In genomic region chr14:69573841-69574265, GRCh38 we compare ENCODE assay signal across 9 cellular contexts. TPM values are rescaled to one million over a fixed set of nuclear protein-coding genes. Genes with fewer than 3 reads are reported as not detected.
DNase-seq lines count a peak whose midpoint lies in the region; ATAC-seq and TF ChIP-seq lines count a peak whose summit lies in the region.
"Had no signal": no experiment of that assay in that cellular context is flagged by ENCODE, and none has a peak within 500 bp of the region (broad histone marks: within the 10 kb centered on the region; RNA-seq: fewer than 3 reads in every experiment).

No MANE protein-coding gene starts in this region.

- DNase-seq in NCI-H2081 (lab: John Stamatoyannopoulos, UW) (peak; percentile 41 to 45), NCI-H2081 treated with DMSO at 0.1 percent for 48 hours (lab: John Stamatoyannopoulos, UW) (no peak), NCI-H2107 (lab: John Stamatoyannopoulos, UW) (peak; percentile 95), astrocyte of the hippocampus (ENCODE audit: low read depth, low spot score) (peak; percentile 21), psoas muscle (no peak), NCI-H446 treated with DMSO at 0.1 percent for 48 hours (lab: John Stamatoyannopoulos, UW) (no peak)

- H3K27me3 ChIP-seq in psoas muscle (ENCODE audit: insufficient read depth in 3 of 3, low read length in 2 of 3): peaks cover 0 to 82% (median 26%) of the 10 kb centered on the region in 3 donors

- WGBS in psoas muscle, 3 donors: 5 to 6% (median 6%) methylated on average over 14 of the region's 14 CpGs

- H3K36me3 ChIP-seq in psoas muscle (ENCODE audit: insufficient read depth in 1 of 2, low read depth in 1 of 2): no peaks in the 10 kb centered on the region

- peaks cover 29% of the 10 kb centered on the region for H3K4me1 ChIP-seq in psoas muscle

- H3K27ac ChIP-seq in psoas muscle: no peak overlapping the region

- H3K9me3 ChIP-seq in psoas muscle: no peaks in the 10 kb centered on the region

- ATAC-seq in psoas muscle (no peak), GM18873 (IDR thresholded peaks at IDR 0.05; ENCODE audit: low FRiP score, unreplicated experiment) (no peak), GM18870 (IDR thresholded peaks at IDR 0.05; ENCODE audit: unreplicated experiment) (no peak)

- H3K4me3 ChIP-seq in psoas muscle: peak overlapping the region; percentile 66

- no peak for TF ChIP-seq CTCF in psoas muscle (IDR thresholded peaks at IDR 0.05)

- intact Hi-C loops in psoas muscle (cut with DNase I): loop anchor here (2.0 to 5.0 kb wide), 3 partner anchors 37 to 332 kb away; no protein-coding TSS in a partner anchor

RNA-seq across cellular contexts. Expression of gene CCDC177, which starts 0.8 kb away (rescaled TPM):
- total RNA-seq in psoas muscle: not detected
- polyA plus RNA-seq in psoas muscle: not detected
- polyA plus RNA-seq: AG04450 had no signal

RNA-seq across cellular contexts. Expression of gene SUSD6, which starts 37.5 kb away (rescaled TPM):
- total RNA-seq in psoas muscle: 10 to 100 TPM; 14.9 to 23.4 (median 22.4) TPM
- 10 to 100 TPM in 2 of 3 donors, 1 to 10 TPM in 1; 6.9 to 13.3 (median 11.7) TPM for polyA plus RNA-seq in psoas muscle

Comparison
In these comparisons a context has a peak if more than half of its experiments do, and no peak if none do; other contexts are left out.
1. DNase-seq: peak in NCI-H2081 (2 of 2), NCI-H2107 (single experiment) and astrocyte of the hippocampus (single experiment); none in NCI-H2081 treated with DMSO at 0.1 percent for 48 hours (single experiment), psoas muscle (0 of 2) and NCI-H446 treated with DMSO at 0.1 percent for 48 hours (single experiment).